In the genomic region with DNA sequence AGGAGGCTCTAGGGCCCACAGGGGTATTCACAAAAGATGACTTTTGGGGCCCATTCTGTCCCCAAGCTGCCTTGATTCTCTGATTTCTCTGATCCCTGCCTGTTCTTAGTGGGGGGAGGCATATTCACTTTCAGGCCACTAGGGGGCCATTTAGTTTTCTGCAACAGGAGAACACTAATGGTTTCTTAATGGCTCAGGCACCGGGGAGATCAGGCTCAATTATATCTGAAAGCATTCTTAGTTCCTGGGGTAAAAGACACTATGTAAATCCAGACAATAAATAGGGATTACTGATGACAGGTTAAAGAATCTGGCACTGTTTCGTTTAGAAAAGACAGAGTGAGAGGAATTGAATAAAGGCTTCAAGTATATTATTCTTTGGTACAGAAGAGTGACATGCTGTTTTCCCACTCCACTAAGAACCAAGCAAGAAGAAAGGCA, we compare ENCODE assay signal across 1 cellular context.
TF ChIP-seq lines count a peak whose summit lies in the region.

No MANE protein-coding gene starts in this region.

TF ChIP-seq in K562, 482 proteins besides CTCF, POLR2A, EP300 and RAD21 (continues in another document):
- TF ChIP-seq TCFL5 (CRISPR knock-in tag; conservative IDR thresholded peaks at IDR 0.05): no peak
- TF ChIP-seq ETS2 (tag; IDR thresholded peaks at IDR 0.05; ENCODE audit: borderline replicate concordance, poor library complexity, severe bottlenecking): no peak
- TF ChIP-seq SRSF3 (IDR thresholded peaks at IDR 0.05; ENCODE audit: insufficient read depth, low read length): no peak
- TF ChIP-seq MECOM (CRISPR knock-in tag; IDR thresholded peaks at IDR 0.05): no peak
- no peak for TF ChIP-seq ZNF174 (CRISPR knock-in tag; IDR thresholded peaks at IDR 0.05)
- TF ChIP-seq, protein P1, sequence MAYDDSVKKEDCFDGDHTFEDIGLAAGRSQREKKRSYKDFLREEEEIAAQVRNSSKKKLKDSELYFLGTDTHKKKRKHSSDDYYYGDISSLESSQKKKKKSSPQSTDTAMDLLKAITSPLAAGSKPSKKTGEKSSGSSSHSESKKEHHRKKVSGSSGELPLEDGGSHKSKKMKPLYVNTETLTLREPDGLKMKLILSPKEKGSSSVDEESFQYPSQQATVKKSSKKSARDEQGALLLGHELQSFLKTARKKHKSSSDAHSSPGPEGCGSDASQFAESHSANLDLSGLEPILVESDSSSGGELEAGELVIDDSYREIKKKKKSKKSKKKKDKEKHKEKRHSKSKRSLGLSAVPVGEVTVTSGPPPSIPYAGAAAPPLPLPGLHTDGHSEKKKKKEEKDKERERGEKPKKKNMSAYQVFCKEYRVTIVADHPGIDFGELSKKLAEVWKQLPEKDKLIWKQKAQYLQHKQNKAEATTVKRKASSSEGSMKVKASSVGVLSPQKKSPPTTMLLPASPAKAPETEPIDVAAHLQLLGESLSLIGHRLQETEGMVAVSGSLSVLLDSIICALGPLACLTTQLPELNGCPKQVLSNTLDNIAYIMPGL (CRISPR knock-in tag; IDR thresholded peaks at IDR 0.05): no peak
- no peak for TF ChIP-seq RBM25 (IDR thresholded peaks at IDR 0.05; ENCODE audit: low read depth, low read length, severe bottlenecking)
- no peak for TF ChIP-seq E2F3 (CRISPR knock-in tag; IDR thresholded peaks at IDR 0.05)
- TF ChIP-seq CXXC5 (CRISPR knock-in tag; IDR thresholded peaks at IDR 0.05): no peak
- TF ChIP-seq, protein P2, sequence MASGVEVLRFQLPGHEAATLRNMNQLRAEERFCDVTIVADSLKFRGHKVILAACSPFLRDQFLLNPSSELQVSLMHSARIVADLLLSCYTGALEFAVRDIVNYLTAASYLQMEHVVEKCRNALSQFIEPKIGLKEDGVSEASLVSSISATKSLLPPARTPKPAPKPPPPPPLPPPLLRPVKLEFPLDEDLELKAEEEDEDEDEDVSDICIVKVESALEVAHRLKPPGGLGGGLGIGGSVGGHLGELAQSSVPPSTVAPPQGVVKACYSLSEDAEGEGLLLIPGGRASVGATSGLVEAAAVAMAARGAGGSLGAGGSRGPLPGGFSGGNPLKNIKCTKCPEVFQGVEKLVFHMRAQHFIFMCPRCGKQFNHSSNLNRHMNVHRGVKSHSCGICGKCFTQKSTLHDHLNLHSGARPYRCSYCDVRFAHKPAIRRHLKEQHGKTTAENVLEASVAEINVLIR (CRISPR knock-in tag; IDR thresholded peaks at IDR 0.05): no peak
- TF ChIP-seq, protein P3, sequence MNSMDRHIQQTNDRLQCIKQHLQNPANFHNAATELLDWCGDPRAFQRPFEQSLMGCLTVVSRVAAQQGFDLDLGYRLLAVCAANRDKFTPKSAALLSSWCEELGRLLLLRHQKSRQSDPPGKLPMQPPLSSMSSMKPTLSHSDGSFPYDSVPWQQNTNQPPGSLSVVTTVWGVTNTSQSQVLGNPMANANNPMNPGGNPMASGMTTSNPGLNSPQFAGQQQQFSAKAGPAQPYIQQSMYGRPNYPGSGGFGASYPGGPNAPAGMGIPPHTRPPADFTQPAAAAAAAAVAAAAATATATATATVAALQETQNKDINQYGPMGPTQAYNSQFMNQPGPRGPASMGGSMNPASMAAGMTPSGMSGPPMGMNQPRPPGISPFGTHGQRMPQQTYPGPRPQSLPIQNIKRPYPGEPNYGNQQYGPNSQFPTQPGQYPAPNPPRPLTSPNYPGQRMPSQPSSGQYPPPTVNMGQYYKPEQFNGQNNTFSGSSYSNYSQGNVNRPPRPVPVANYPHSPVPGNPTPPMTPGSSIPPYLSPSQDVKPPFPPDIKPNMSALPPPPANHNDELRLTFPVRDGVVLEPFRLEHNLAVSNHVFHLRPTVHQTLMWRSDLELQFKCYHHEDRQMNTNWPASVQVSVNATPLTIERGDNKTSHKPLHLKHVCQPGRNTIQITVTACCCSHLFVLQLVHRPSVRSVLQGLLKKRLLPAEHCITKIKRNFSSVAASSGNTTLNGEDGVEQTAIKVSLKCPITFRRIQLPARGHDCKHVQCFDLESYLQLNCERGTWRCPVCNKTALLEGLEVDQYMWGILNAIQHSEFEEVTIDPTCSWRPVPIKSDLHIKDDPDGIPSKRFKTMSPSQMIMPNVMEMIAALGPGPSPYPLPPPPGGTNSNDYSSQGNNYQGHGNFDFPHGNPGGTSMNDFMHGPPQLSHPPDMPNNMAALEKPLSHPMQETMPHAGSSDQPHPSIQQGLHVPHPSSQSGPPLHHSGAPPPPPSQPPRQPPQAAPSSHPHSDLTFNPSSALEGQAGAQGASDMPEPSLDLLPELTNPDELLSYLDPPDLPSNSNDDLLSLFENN (IDR thresholded peaks at IDR 0.05; ENCODE audit: low read depth in 2 of 2, low read length in 2 of 2): no peak; a peak in 1 of 4 replicates
- TF ChIP-seq TFAM (CRISPR knock-in tag; conservative IDR thresholded peaks at IDR 0.05): no peak
- TF ChIP-seq ELF2 (CRISPR knock-in tag; IDR thresholded peaks at IDR 0.05): no peak
- no peak for TF ChIP-seq GABPA (tag; conservative IDR thresholded peaks at IDR 0.05; ENCODE audit: low read depth)
- TF ChIP-seq GATAD2A (IDR thresholded peaks at IDR 0.05): no peak
- TF ChIP-seq ZNF23 (CRISPR knock-in tag; IDR thresholded peaks at IDR 0.05): no peak
- TF ChIP-seq, protein P4, sequence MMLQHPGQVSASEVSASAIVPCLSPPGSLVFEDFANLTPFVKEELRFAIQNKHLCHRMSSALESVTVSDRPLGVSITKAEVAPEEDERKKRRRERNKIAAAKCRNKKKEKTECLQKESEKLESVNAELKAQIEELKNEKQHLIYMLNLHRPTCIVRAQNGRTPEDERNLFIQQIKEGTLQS (IDR thresholded peaks at IDR 0.05): no peak
- TF ChIP-seq, protein P4 (CRISPR knock-in tag; conservative IDR thresholded peaks at IDR 0.05): no peak
- TF ChIP-seq, protein P5, sequence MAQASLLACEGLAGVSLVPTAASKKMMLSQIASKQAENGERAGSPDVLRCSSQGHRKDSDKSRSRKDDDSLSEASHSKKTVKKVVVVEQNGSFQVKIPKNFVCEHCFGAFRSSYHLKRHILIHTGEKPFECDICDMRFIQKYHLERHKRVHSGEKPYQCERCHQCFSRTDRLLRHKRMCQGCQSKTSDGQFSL (CRISPR knock-in tag; IDR thresholded peaks at IDR 0.05): peak; percentile 93
- TF ChIP-seq, protein P5 (tag; IDR thresholded peaks at IDR 0.05): no peak; a peak in 1 of 4 replicates
- TF ChIP-seq RBM39 (optimal IDR thresholded peaks at IDR 0.05; ENCODE audit: low read depth, low read length): no peak
- TF ChIP-seq ZNF695 (CRISPR knock-in tag; IDR thresholded peaks at IDR 0.05): no peak
- TF ChIP-seq, protein P6, sequence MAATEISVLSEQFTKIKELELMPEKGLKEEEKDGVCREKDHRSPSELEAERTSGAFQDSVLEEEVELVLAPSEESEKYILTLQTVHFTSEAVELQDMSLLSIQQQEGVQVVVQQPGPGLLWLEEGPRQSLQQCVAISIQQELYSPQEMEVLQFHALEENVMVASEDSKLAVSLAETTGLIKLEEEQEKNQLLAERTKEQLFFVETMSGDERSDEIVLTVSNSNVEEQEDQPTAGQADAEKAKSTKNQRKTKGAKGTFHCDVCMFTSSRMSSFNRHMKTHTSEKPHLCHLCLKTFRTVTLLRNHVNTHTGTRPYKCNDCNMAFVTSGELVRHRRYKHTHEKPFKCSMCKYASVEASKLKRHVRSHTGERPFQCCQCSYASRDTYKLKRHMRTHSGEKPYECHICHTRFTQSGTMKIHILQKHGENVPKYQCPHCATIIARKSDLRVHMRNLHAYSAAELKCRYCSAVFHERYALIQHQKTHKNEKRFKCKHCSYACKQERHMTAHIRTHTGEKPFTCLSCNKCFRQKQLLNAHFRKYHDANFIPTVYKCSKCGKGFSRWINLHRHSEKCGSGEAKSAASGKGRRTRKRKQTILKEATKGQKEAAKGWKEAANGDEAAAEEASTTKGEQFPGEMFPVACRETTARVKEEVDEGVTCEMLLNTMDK (IDR thresholded peaks at IDR 0.05; ENCODE audit: borderline replicate concordance, insufficient read depth, low read depth, low read length, poor library complexity, severe bottlenecking): peak; percentile 65
- no peak for TF ChIP-seq PHB2 (IDR thresholded peaks at IDR 0.05; ENCODE audit: low read depth)
- TF ChIP-seq BCL6 (CRISPR knock-in tag; IDR thresholded peaks at IDR 0.05): no peak
- TF ChIP-seq MIER1 (IDR thresholded peaks at IDR 0.05; ENCODE audit: low read depth): no peak
- no peak for TF ChIP-seq NFIC (IDR thresholded peaks at IDR 0.05)
- TF ChIP-seq NFXL1 (CRISPR knock-in tag; IDR thresholded peaks at IDR 0.05): no peak
- TF ChIP-seq, protein P7, sequence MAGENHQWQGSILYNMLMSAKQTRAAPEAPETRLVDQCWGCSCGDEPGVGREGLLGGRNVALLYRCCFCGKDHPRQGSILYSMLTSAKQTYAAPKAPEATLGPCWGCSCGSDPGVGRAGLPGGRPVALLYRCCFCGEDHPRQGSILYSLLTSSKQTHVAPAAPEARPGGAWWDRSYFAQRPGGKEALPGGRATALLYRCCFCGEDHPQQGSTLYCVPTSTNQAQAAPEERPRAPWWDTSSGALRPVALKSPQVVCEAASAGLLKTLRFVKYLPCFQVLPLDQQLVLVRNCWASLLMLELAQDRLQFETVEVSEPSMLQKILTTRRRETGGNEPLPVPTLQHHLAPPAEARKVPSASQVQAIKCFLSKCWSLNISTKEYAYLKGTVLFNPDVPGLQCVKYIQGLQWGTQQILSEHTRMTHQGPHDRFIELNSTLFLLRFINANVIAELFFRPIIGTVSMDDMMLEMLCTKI (IDR thresholded peaks at IDR 0.05; ENCODE audit: partially characterized antibody): no peak
- no peak for TF ChIP-seq MCM7 (IDR thresholded peaks at IDR 0.05)
- TF ChIP-seq, protein P8, sequence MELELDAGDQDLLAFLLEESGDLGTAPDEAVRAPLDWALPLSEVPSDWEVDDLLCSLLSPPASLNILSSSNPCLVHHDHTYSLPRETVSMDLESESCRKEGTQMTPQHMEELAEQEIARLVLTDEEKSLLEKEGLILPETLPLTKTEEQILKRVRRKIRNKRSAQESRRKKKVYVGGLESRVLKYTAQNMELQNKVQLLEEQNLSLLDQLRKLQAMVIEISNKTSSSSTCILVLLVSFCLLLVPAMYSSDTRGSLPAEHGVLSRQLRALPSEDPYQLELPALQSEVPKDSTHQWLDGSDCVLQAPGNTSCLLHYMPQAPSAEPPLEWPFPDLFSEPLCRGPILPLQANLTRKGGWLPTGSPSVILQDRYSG (tag; conservative IDR thresholded peaks at IDR 0.05; ENCODE audit: low read depth): 0 out of 2 replicates have a peak, but pooled peaks have one; percentile 23
- TF ChIP-seq DDX20 (tag; IDR thresholded peaks at IDR 0.05; ENCODE audit: low read depth): no peak
- TF ChIP-seq, protein P9, sequence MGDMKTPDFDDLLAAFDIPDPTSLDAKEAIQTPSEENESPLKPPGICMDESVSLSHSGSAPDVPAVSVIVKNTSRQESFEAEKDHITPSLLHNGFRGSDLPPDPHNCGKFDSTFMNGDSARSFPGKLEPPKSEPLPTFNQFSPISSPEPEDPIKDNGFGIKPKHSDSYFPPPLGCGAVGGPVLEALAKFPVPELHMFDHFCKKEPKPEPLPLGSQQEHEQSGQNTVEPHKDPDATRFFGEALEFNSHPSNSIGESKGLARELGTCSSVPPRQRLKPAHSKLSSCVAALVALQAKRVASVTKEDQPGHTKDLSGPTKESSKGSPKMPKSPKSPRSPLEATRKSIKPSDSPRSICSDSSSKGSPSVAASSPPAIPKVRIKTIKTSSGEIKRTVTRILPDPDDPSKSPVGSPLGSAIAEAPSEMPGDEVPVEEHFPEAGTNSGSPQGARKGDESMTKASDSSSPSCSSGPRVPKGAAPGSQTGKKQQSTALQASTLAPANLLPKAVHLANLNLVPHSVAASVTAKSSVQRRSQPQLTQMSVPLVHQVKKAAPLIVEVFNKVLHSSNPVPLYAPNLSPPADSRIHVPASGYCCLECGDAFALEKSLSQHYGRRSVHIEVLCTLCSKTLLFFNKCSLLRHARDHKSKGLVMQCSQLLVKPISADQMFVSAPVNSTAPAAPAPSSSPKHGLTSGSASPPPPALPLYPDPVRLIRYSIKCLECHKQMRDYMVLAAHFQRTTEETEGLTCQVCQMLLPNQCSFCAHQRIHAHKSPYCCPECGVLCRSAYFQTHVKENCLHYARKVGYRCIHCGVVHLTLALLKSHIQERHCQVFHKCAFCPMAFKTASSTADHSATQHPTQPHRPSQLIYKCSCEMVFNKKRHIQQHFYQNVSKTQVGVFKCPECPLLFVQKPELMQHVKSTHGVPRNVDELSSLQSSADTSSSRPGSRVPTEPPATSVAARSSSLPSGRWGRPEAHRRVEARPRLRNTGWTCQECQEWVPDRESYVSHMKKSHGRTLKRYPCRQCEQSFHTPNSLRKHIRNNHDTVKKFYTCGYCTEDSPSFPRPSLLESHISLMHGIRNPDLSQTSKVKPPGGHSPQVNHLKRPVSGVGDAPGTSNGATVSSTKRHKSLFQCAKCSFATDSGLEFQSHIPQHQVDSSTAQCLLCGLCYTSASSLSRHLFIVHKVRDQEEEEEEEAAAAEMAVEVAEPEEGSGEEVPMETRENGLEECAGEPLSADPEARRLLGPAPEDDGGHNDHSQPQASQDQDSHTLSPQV (IDR thresholded peaks at IDR 0.05): 0 out of 2 replicates have a peak, but pooled peaks have one; percentile 16
- no peak for TF ChIP-seq ZNF324 (CRISPR knock-in tag; IDR thresholded peaks at IDR 0.05)
- TF ChIP-seq, protein P10, sequence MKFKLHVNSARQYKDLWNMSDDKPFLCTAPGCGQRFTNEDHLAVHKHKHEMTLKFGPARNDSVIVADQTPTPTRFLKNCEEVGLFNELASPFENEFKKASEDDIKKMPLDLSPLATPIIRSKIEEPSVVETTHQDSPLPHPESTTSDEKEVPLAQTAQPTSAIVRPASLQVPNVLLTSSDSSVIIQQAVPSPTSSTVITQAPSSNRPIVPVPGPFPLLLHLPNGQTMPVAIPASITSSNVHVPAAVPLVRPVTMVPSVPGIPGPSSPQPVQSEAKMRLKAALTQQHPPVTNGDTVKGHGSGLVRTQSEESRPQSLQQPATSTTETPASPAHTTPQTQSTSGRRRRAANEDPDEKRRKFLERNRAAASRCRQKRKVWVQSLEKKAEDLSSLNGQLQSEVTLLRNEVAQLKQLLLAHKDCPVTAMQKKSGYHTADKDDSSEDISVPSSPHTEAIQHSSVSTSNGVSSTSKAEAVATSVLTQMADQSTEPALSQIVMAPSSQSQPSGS (CRISPR knock-in tag; IDR thresholded peaks at IDR 0.05): no peak
- TF ChIP-seq BDP1 (IDR thresholded peaks at IDR 0.05; ENCODE audit: insufficient read depth, insufficient read length): no peak
- no peak for TF ChIP-seq LARP7 (IDR thresholded peaks at IDR 0.05)
